In genomic region chr12:53500776-53501614, GRCh38 we compare ENCODE assay signal across 7 cellular contexts. TPM values are rescaled to one million over a fixed set of nuclear protein-coding genes. Genes with fewer than 3 reads are reported as not detected.
A peak's percentile ranks its signal among the peaks of the same experiment; 100 is the strongest.
DNase-seq lines count a peak whose midpoint lies in the region; ATAC-seq and TF ChIP-seq lines count a peak whose summit lies in the region.

TARBP2 (plus strand) TSS chr12:53501283; CDS start chr12:53501409, 126 bp downstream.

- H3K79me2 ChIP-seq in hepatocyte: peaks cover 38% of the 10 kb centered on the region

- peak within 1 kb of the TSS; percentile 98 for H3K27ac ChIP-seq in hepatocyte

- no peaks in the 10 kb centered on the region for H3K9me2 ChIP-seq in hepatocyte (replicated peaks; ENCODE audit: insufficient read depth)

- H2AFZ ChIP-seq in hepatocyte: peak within 1 kb of the TSS; percentile 75

- TF ChIP-seq CTCF in hepatocyte (IDR thresholded peaks at IDR 0.05; ENCODE audit: poor library complexity): no peak

- DNase-seq in NCI-H2081 (lab: John Stamatoyannopoulos, UW) (peak; percentile 99), T1000 (lab: John Stamatoyannopoulos, UW) (peak; percentile 98), astrocyte of the hippocampus (ENCODE audit: low read depth, low spot score) (peak; percentile 99), hepatocyte (ENCODE audit: low spot score) (peak; percentile 99), renal cortical epithelial cell (ENCODE audit: low read depth) (peak; percentile 99)

- WGBS in hepatocyte (ENCODE audit: low lambda C conversion rate, missing lambda C conversion rate): 1% methylated on average over 74 of the region's 74 CpGs

- H3K4me3 ChIP-seq in hepatocyte: peak within 1 kb of the TSS; percentile 34

- no peaks in the 10 kb centered on the region for H3K36me3 ChIP-seq in hepatocyte (replicated peaks; ENCODE audit: insufficient read depth, low read depth)

- H3K9me3 ChIP-seq in hepatocyte (ENCODE audit: low read depth): no peaks in the 10 kb centered on the region

- H3K27me3 ChIP-seq in hepatocyte: no peaks in the 10 kb centered on the region

- no peaks in the 10 kb centered on the region for H4K20me1 ChIP-seq in hepatocyte (ENCODE audit: insufficient read depth, poor library complexity, severe bottlenecking)

- H3K4me2 ChIP-seq in hepatocyte: peak within 1 kb of the TSS; percentile 96

- ATAC-seq in GM18508 (IDR thresholded peaks at IDR 0.05; ENCODE audit: insufficient read depth, unreplicated experiment) (peak; percentile 64), HG03025 (IDR thresholded peaks at IDR 0.05; ENCODE audit: low FRiP score, unreplicated experiment) (peak; percentile 80)

- H3K4me1 ChIP-seq in hepatocyte (ENCODE audit: insufficient read depth): peaks cover 26% of the 10 kb centered on the region

RNA-seq across cellular contexts. Expression of gene TARBP2, which starts in this region (rescaled TPM):
- total RNA-seq in hepatocyte: 39.1 and 54.6 TPM in 2 replicates
- 81.1 and 88.6 TPM in 2 replicates for polyA plus RNA-seq in hepatocyte
- total RNA-seq in renal cortical epithelial cell: 28.8 and 52.3 TPM in 2 replicates

Comparison
In these comparisons a context has a peak if more than half of its experiments do, and no peak if none do; other contexts are left out.
1. Peak in every context shown above with its lines: DNase-seq, ATAC-seq, H3K4me3 ChIP-seq and H3K27ac ChIP-seq.